26 cellular contexts compared by ENCODE assay signal in genomic region chr6:84525907-84526306, GRCh38.
"Had no signal": no experiment of that assay in that cellular context is flagged by ENCODE, and none has a peak within 500 bp of the region (broad histone marks: within the 10 kb centered on the region; RNA-seq: fewer than 3 reads in every experiment).

No MANE protein-coding gene starts in this region.

- H3K36me3 ChIP-seq: brain microvascular endothelial cell, cardiac muscle cell had no signal

- H3K27me3 ChIP-seq: brain microvascular endothelial cell, cardiac muscle cell had no signal

- H3K4me3 Mint-ChIP-seq: activated B cell treated with CpG ODN at 0.5 μM for 24 hours; activated CD4-positive, alpha-beta T cell treated with anti-CD3 and anti-CD28 coated beads, Interleukin-2, amount 10 ng/mL, durations not matched to agents 24 days and 14 days; activated CD8-positive, alpha-beta memory T cell treated with anti-CD3 and anti-CD28 coated beads, Interleukin-2, amount 10 ng/mL, durations not matched to agents 7 days and 5 days; activated T-cell treated with anti-CD3 and anti-CD28 coated beads, Interleukin-2, amount 50 U/mL, for 24 hours; T-helper 17 cell had no signal

- H3K27me3 Mint-ChIP-seq: activated B cell treated with CpG ODN at 0.5 μM for 24 hours; activated CD4-positive, alpha-beta T cell treated with anti-CD3 and anti-CD28 coated beads, Interleukin-2, amount 10 ng/mL, durations not matched to agents 24 days and 14 days; activated CD8-positive, alpha-beta memory T cell treated with anti-CD3 and anti-CD28 coated beads, Interleukin-2, amount 10 ng/mL, durations not matched to agents 7 days and 5 days; activated T-cell treated with anti-CD3 and anti-CD28 coated beads, Interleukin-2, amount 50 U/mL, for 24 hours; T-helper 17 cell had no signal

- H3K36me3 Mint-ChIP-seq: activated CD8-positive, alpha-beta memory T cell treated with anti-CD3 and anti-CD28 coated beads, Interleukin-2, amount 10 ng/mL, durations not matched to agents 7 days and 5 days; activated naive CD4-positive, alpha-beta T cell treated with anti-CD3 and anti-CD28 coated beads, Interleukin-2, amount 50 U/mL, for 72 hours had no signal

- H3K27ac ChIP-seq: brain microvascular endothelial cell, cardiac muscle cell had no signal

- H3K27ac Mint-ChIP-seq: activated B cell treated with CpG ODN at 0.5 μM for 24 hours; activated CD4-positive, alpha-beta T cell treated with anti-CD3 and anti-CD28 coated beads, Interleukin-2, amount 10 ng/mL, durations not matched to agents 24 days and 14 days; activated CD8-positive, alpha-beta memory T cell treated with anti-CD3 and anti-CD28 coated beads, Interleukin-2, amount 10 ng/mL, durations not matched to agents 7 days and 5 days; activated naive CD4-positive, alpha-beta T cell treated with anti-CD3 and anti-CD28 coated beads, Interleukin-2, amount 50 U/mL, for 72 hours; activated T-cell treated with anti-CD3 and anti-CD28 coated beads, Interleukin-2, amount 50 U/mL, for 24 hours; T-helper 17 cell had no signal

- ATAC-seq: activated CD8-positive, alpha-beta memory T cell treated with anti-CD3 and anti-CD28 coated beads, Interleukin-2, amount 10 ng/mL, durations not matched to agents 7 days and 5 days; K562; Panc1; T-helper 17 cell had no signal

- H3K4me3 ChIP-seq: cardiac muscle cell, K562 had no signal

- H3K9me3 Mint-ChIP-seq: activated B cell treated with CpG ODN at 0.5 μM for 24 hours had no signal

- H3K4me1 Mint-ChIP-seq: activated B cell treated with CpG ODN at 0.5 μM for 24 hours; activated CD4-positive, alpha-beta T cell treated with anti-CD3 and anti-CD28 coated beads, Interleukin-2, amount 10 ng/mL, durations not matched to agents 24 days and 14 days; activated CD8-positive, alpha-beta memory T cell treated with anti-CD3 and anti-CD28 coated beads, Interleukin-2, amount 10 ng/mL, durations not matched to agents 7 days and 5 days; T-helper 17 cell had no signal

- DNase-seq: activated B cell treated with CpG ODN at 0.5 μM for 24 hours; activated CD4-positive, alpha-beta T cell treated with anti-CD3 and anti-CD28 coated beads for 1 hour; activated CD4-positive, alpha-beta T cell treated with anti-CD3 and anti-CD28 coated beads, Interleukin-2, amount 50 U/mL, for 48 hours; activated CD8-positive, alpha-beta memory T cell treated with anti-CD3 and anti-CD28 coated beads, Interleukin-2, amount 10 ng/mL, durations not matched to agents 7 days and 5 days; activated effector memory CD4-positive, alpha-beta T cell treated with anti-CD3 and anti-CD28 coated beads, Interleukin-2, amount 50 U/mL, for 16 hours; activated naive CD4-positive, alpha-beta T cell treated with Interleukin-2 at 50 U/mL for 16 hours; activated T-cell treated with anti-CD3 and anti-CD28 coated beads, Interleukin-2, amount 50 U/mL, for 24 hours; amygdala; brain microvascular endothelial cell; Karpas-422; NCI-H1105 treated with DMSO at 0.1 percent for 48 hours; NCI-H1436 treated with DMSO at 0.1 percent for 48 hours; NCI-H1930; NCI-H2171; NCI-H2227 treated with DMSO at 0.1 percent for 48 hours; NCI-H526; NCI-H774; RPMI8226; SHP77; T-helper 17 cell; T-helper 9 cell had no signal
